10 cellular contexts compared by ENCODE assay signal in genomic region chr9:38689678-38690077, GRCh38. TPM values are rescaled to one million over a fixed set of nuclear protein-coding genes. Genes with fewer than 3 reads are reported as not detected.
DNase-seq lines count a peak whose midpoint lies in the region; ATAC-seq and TF ChIP-seq lines count a peak whose summit lies in the region.
"Had no signal": no experiment of that assay in that cellular context is flagged by ENCODE, and none has a peak within 500 bp of the region (broad histone marks: within the 10 kb centered on the region; RNA-seq: fewer than 3 reads in every experiment).

No MANE protein-coding gene starts in this region.

- H3K4me1 ChIP-seq in endodermal cell (ENCODE audit: control insufficient read depth, insufficient read depth, low read length) (peaks cover 9% of the 10 kb centered on the region), parathyroid adenoma (peaks cover 12% of the 10 kb centered on the region), mammary epithelial cell (ENCODE audit: insufficient read depth, low read length) (peaks cover 5% of the 10 kb centered on the region)
- H3K4me1 ChIP-seq: psoas muscle had no signal

- no peaks in the 10 kb centered on the region for H3K9me3 Mint-ChIP-seq in endodermal cell

- DNase-seq in H4 (ENCODE audit: low spot score) (peak; percentile 40), NCI-H345 treated with DMSO at 0.1 percent for 48 hours (lab: John Stamatoyannopoulos, UW; ENCODE audit: unreplicated experiment) (peak; percentile 52), endodermal cell (peak; percentile 89), NCI-H1105 treated with DMSO at 0.1 percent for 48 hours (lab: John Stamatoyannopoulos, UW) (no peak), mammary epithelial cell (no peak), kidney glomerular epithelial cell (lab: John Stamatoyannopoulos, UW) (no peak)
- DNase-seq: psoas muscle had no signal

- no peaks in the 10 kb centered on the region for H3K36me3 Mint-ChIP-seq in endodermal cell (ENCODE audit: low read depth)

- intact Hi-C loops in mammary epithelial cell (cut with micrococcal nuclease) = no loop called here

- H3K27ac Mint-ChIP-seq in endodermal cell = peak overlapping the region; percentile 90

- H3K9me3 ChIP-seq in endodermal cell (ENCODE audit: control insufficient read depth, low read length) = no peaks in the 10 kb centered on the region
- no peaks in the 10 kb centered on the region for H3K9me3 ChIP-seq in parathyroid adenoma (ENCODE audit: control insufficient read depth, low read length)
- no peaks in the 10 kb centered on the region for H3K9me3 ChIP-seq in mammary epithelial cell (replicated peaks; ENCODE audit: insufficient read depth, low read length)
- H3K9me3 ChIP-seq: psoas muscle had no signal

- no peak for ATAC-seq in GM21390 (IDR thresholded peaks at IDR 0.05; ENCODE audit: unreplicated experiment)
- ATAC-seq: psoas muscle had no signal

- H3K79me2 ChIP-seq in parathyroid adenoma (no peaks in the 10 kb centered on the region), mammary epithelial cell (ENCODE audit: insufficient read depth, low read length) (no peaks in the 10 kb centered on the region)

- H2AFZ ChIP-seq in parathyroid adenoma = peak overlapping the region; percentile 42
- H2AFZ ChIP-seq in mammary epithelial cell (ENCODE audit: low read depth, low read length) = no peak overlapping the region

- in situ Hi-C loops in mammary epithelial cell (cut with MboI; ENCODE audit: low sequenced_read_pairs in 2 of 2) = no loop called here

- TF ChIP-seq CTCF in endodermal cell (conservative IDR thresholded peaks at IDR 0.05) (no peak), parathyroid adenoma (IDR thresholded peaks at IDR 0.05) (no peak), mammary epithelial cell (conservative IDR thresholded peaks at IDR 0.05 in 1 of 2, IDR thresholded peaks at IDR 0.05 in 1 of 2; ENCODE audit: extremely low read depth in 1 of 2, insufficient read depth in 1 of 2, low read depth in 1 of 2, low read length in 2 of 2) (no peak)

- H3K4me3 ChIP-seq in endodermal cell (ENCODE audit: low read length) (no peak overlapping the region), parathyroid adenoma (ENCODE audit: low read depth, low read length) (no peak overlapping the region), mammary epithelial cell (replicated peaks in 1 of 3; ENCODE audit: insufficient read depth in 1 of 3, low read depth in 2 of 3, low read length in 3 of 3) (no peak overlapping the region)
- H3K4me3 ChIP-seq: psoas muscle had no signal

- dilution Hi-C loops in mammary epithelial cell (cut with HindIII; ENCODE audit: low sequenced_read_pairs) = no loop called here

- H3K9ac ChIP-seq in endodermal cell (ENCODE audit: extremely low read depth, low read length, poor library complexity, severe bottlenecking) (no peak overlapping the region), parathyroid adenoma (no peak overlapping the region), mammary epithelial cell (ENCODE audit: insufficient read depth, low read length) (no peak overlapping the region)

- H3K27me3 ChIP-seq in endodermal cell (ENCODE audit: control insufficient read depth, insufficient read depth, low read length, poor library complexity, severe bottlenecking) (no peaks in the 10 kb centered on the region), parathyroid adenoma (ENCODE audit: control insufficient read depth, insufficient read depth, low read length) (no peaks in the 10 kb centered on the region), mammary epithelial cell (ENCODE audit: insufficient read depth, low read length) (no peaks in the 10 kb centered on the region)

- no peaks in the 10 kb centered on the region for H3K36me3 ChIP-seq in endodermal cell (ENCODE audit: control insufficient read depth, insufficient read depth, low read length)
- H3K36me3 ChIP-seq in parathyroid adenoma (ENCODE audit: control insufficient read depth, insufficient read depth, low read length) = no peaks in the 10 kb centered on the region
- no peaks in the 10 kb centered on the region for H3K36me3 ChIP-seq in mammary epithelial cell (ENCODE audit: insufficient read depth, low read length)

- no TSS peak for BruUV-seq in mammary epithelial cell (replicated peaks; lab: Mats Ljungman, UMichigan)

- peak overlapping the region; percentile 26 for H3K4me3 Mint-ChIP-seq in endodermal cell

- H4K20me1 ChIP-seq in mammary epithelial cell (ENCODE audit: insufficient read depth, low read length) = no peaks in the 10 kb centered on the region

- H3K4me1 Mint-ChIP-seq in endodermal cell = peaks cover 53% of the 10 kb centered on the region

- H3K4me2 ChIP-seq in parathyroid adenoma (ENCODE audit: low read length) (no peak overlapping the region), mammary epithelial cell (ENCODE audit: insufficient read depth, low read depth, low read length) (no peak overlapping the region)

- H3K27me3 Mint-ChIP-seq in endodermal cell (ENCODE audit: insufficient read depth) = peaks cover 3% of the 10 kb centered on the region

- CTCF ChIA-PET in mammary epithelial cell (lab: Charles Lee; ENCODE audit: low non-redundant PET) = no interaction called here

- WGBS in endodermal cell (ENCODE audit: insufficient coverage in 1 of 2, insufficient read length in 1 of 2), 2 experiments = 13 to 18% methylated on average over 4 to 5 of the region's 5 CpGs
- 38% methylated on average over 5 of the region's 5 CpGs for WGBS in mammary epithelial cell (ENCODE audit: low coverage, missing lambda C conversion rate)

- peak overlapping the region; percentile 59 for H3K27ac ChIP-seq in endodermal cell (ENCODE audit: low read depth, low read length)
- H3K27ac ChIP-seq in parathyroid adenoma = peak overlapping the region; percentile 65
- no peak overlapping the region for H3K27ac ChIP-seq in mammary epithelial cell (ENCODE audit: insufficient read depth, low read depth, low read length)
- H3K27ac ChIP-seq: psoas muscle had no signal

RNA-seq across cellular contexts. Expression of gene FAM240B, which starts 30.3 kb away (rescaled TPM):
- not detected in 2 replicates for total RNA-seq in H4 (2014; rRNA removed; shearing (Covaris generic))
- total RNA-seq in endodermal cell (not detected), mammary epithelial cell (not detected)
- not detected for polyA plus RNA-seq in endodermal cell (2013, experiment 1 of 2)
- not detected for polyA plus RNA-seq in endodermal cell (2013, experiment 2 of 2)
- not detected for polyA plus RNA-seq in mammary epithelial cell
- polyA minus RNA-seq in mammary epithelial cell = not detected
- total RNA-seq: HT-29 had no signal

Comparison
In these comparisons a context has a peak if more than half of its experiments do, and no peak if none do; other contexts are left out.
1. DNase-seq: peak in H4 (single experiment), NCI-H345 treated with DMSO at 0.1 percent for 48 hours (single experiment) and endodermal cell (single experiment); none in NCI-H1105 treated with DMSO at 0.1 percent for 48 hours (single experiment), mammary epithelial cell (single experiment) and kidney glomerular epithelial cell (single experiment).